8 cellular contexts compared by ENCODE assay signal in the genomic region with DNA sequence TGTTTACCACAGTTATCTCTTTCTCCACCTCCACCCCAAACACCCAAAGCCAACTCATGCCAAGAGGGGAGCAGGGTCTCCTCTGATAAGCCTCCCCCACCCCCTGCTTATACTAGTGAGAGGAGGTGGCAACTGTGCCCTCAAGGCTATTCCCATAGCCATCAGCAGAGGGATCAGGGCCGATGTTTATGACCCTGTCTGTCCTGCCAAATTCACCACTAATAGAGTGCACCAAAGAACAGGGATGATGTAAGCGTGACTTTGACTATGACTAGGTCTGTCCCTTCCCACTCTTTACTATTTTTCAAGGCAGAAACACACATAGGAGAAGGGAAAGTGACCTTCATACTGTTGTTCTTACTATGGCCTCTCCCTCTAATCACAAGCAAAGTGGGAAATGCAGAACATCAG.
DNase-seq lines count a peak whose midpoint lies in the region; ATAC-seq and TF ChIP-seq lines count a peak whose summit lies in the region.

No MANE protein-coding gene starts in this region.

- H3K4me1 ChIP-seq in BE2C (0 out of 2 replicates have a peak, but pooled peaks cover 3% of the 10 kb centered on the region), mucosa of descending colon (ENCODE audit: low read depth) (peaks cover 49% of the 10 kb centered on the region)

- H3K4me3 Mint-ChIP-seq in chondrocyte (ENCODE audit: unreplicated experiment) (no peak overlapping the region), CD14-positive monocyte (no peak overlapping the region)

- H3K36me3 ChIP-seq in BE2C (no peaks in the 10 kb centered on the region), mucosa of descending colon (ENCODE audit: low read depth) (no peaks in the 10 kb centered on the region)

- TF ChIP-seq CTCF in BE2C (IDR thresholded peaks at IDR 0.05; ENCODE audit: low read depth, low read length): peak; percentile 11; the same call in 1 of the 2 replicates
- peak; percentile 27 for TF ChIP-seq CTCF in chondrocyte (IDR thresholded peaks at IDR 0.05)
- no peak for TF ChIP-seq CTCF in mucosa of descending colon (IDR thresholded peaks at IDR 0.05)
- no peak for TF ChIP-seq CTCF in GM10266 (IDR thresholded peaks at IDR 0.05; ENCODE audit: control insufficient read depth, insufficient read depth, low read depth, missing control alignments)
- TF ChIP-seq CTCF in CD14-positive monocyte (IDR thresholded peaks at IDR 0.05): no peak

- no peaks in the 10 kb centered on the region for H3K27me3 ChIP-seq in BE2C

- H3K27ac Mint-ChIP-seq in chondrocyte (ENCODE audit: unreplicated experiment) (peak overlapping the region; percentile 79), CD14-positive monocyte (peak overlapping the region in 3 of 7 donors; percentile 19 to 50 (median 48))

- H3K9me3 Mint-ChIP-seq in chondrocyte (ENCODE audit: low read depth): no peaks in the 10 kb centered on the region
- no peaks in the 10 kb centered on the region for H3K9me3 Mint-ChIP-seq in CD14-positive monocyte

- intact Hi-C loops in mucosa of descending colon (cut with DNase I, micrococcal nuclease) (no loop called here), CD14-positive monocyte (cut with micrococcal nuclease) (loop anchor here in 1 of 2 donors (10.0 kb wide), 1 partner anchor 103 kb away; a partner anchor contains a TSS)

- H3K9me3 ChIP-seq in BE2C (no peaks in the 10 kb centered on the region), mucosa of descending colon (no peaks in the 10 kb centered on the region)

- DNase-seq in BE2C (no peak), chondrocyte (ENCODE audit: low spot score) (no peak), mucosa of descending colon (no peak), SKM-1 (lab: John Stamatoyannopoulos, UW; ENCODE audit: unreplicated experiment) (no peak), GM10266 (ENCODE audit: extremely low spot score) (no peak), Ammon's horn (ENCODE audit: low spot score) (no peak), CD14-positive monocyte (ENCODE audit: low spot score) (no peak)

- ATAC-seq in HG02885 (IDR thresholded peaks at IDR 0.05; ENCODE audit: poor library complexity, unreplicated experiment) (peak; percentile 33), mucosa of descending colon (peak; percentile 34)

- H3K4me3 ChIP-seq in BE2C (ENCODE audit: low read depth, low read length) (no peak overlapping the region), mucosa of descending colon (no peak overlapping the region)

- no peaks in the 10 kb centered on the region for H3K27me3 Mint-ChIP-seq in chondrocyte (ENCODE audit: low read depth)
- H3K27me3 Mint-ChIP-seq in CD14-positive monocyte (ENCODE audit: low read depth in 3 of 3): no peaks in the 10 kb centered on the region

- H3K4me1 Mint-ChIP-seq in chondrocyte (ENCODE audit: low read depth) (peaks cover 75% of the 10 kb centered on the region), CD14-positive monocyte (peaks cover 75% of the 10 kb centered on the region)

- H3K36me3 Mint-ChIP-seq in chondrocyte (ENCODE audit: low read depth) (no peaks in the 10 kb centered on the region), CD14-positive monocyte (peaks cover 0 to 2% of the 10 kb centered on the region in 2 donors)

Comparison
In these comparisons a context has a peak if more than half of its experiments do, and no peak if none do; other contexts are left out.
1. CTCF ChIP-seq: peak in BE2C (single experiment) and chondrocyte (single experiment); none in mucosa of descending colon (single experiment), GM10266 (single experiment) and CD14-positive monocyte (single experiment).